ENCODE assay signal across 9 cellular contexts in the genomic region with DNA sequence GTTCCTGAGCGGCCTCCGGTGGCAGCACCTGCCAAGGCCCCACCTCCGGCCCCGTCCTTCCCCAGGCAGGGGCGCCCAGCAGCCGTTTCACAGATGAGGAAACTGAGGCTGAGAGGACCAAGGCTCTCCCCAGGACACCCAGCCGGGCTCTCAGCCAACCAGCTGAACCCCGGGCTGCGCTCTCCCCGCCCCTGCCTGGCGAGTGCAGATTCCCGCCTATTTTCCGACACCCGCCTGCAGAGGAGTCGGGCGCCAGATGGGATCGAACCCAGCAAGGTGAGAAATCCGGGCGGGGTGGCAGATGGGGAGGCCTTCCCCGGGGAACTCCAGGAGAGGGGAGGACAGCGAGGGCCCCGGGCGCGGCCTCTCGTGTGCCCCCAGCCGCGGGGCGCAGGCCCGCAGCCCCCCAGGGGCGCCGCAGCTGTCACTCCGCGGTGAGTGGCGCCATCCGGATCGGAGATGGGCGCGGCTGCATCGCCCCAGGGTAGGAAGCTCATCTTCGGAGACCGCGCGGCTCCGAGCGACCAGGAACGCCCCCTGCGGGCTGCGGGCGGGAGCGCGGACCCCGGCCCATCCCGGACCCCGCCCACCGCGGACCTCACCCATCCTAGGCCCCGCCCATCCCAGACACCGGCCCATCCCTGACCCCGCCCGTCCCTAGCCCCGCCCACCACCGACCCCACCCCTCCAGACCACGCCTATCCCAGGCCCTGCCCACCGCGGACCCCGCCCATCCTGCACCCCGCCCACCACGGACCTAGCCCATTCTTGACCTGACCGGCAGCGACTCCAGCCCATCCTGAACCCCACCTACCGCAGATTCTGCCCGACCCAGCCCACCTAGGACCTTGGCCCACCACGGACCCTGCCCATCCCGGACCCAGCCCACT.
A peak's percentile ranks its signal among the peaks of the same experiment; 100 is the strongest.
DNase-seq lines count a peak whose midpoint lies in the region; ATAC-seq, FAIRE-seq and TF ChIP-seq lines count a peak whose summit lies in the region.
"Had no signal": no experiment of that assay in that cellular context is flagged by ENCODE, and none has a peak within 500 bp of the region (broad histone marks: within the 10 kb centered on the region; RNA-seq: fewer than 3 reads in every experiment).

No MANE protein-coding gene starts in this region.

- no peaks in the 10 kb centered on the region for H3F3A ChIP-seq in MM.1S (ENCODE audit: insufficient read depth, low read length)

- no peak overlapping the region for H3K4me2 ChIP-seq in HepG2 (ENCODE audit: low read depth, low read length)
- no peak overlapping the region for H3K4me2 ChIP-seq in MM.1S (ENCODE audit: low read depth, low read length)

- peaks cover 11% of the 10 kb centered on the region for H3K4me1 ChIP-seq in HepG2 (ENCODE audit: insufficient read depth, low read length)
- no peaks in the 10 kb centered on the region for H3K4me1 ChIP-seq in MM.1S (ENCODE audit: low read length)
- peaks cover 7% of the 10 kb centered on the region for H3K4me1 ChIP-seq in vagina

- H3K79me2 ChIP-seq in HepG2 (ENCODE audit: insufficient read depth, low read length): no peaks in the 10 kb centered on the region
- no peaks in the 10 kb centered on the region for H3K79me2 ChIP-seq in MM.1S (ENCODE audit: low read length)

- POLR2A ChIA-PET in activated CD4-positive, alpha-beta T cell treated with anti-CD3 and anti-CD28 coated beads, Interleukin-2, amount 10 ng/mL, durations not matched to agents 7 days and 5 days (lab: Charles Lee): no interaction called here
- POLR2A ChIA-PET in HepG2 (lab: Yijun Ruan, JAX): no interaction called here

- TF ChIP-seq POLR2A in HepG2 (IDR thresholded peaks at IDR 0.05; ENCODE audit: insufficient read depth in 1 of 2, low read depth in 2 of 2, low read length in 2 of 2) (no peak), vagina (IDR thresholded peaks at IDR 0.05) (no peak)

- peak; percentile 39 for TF ChIP-seq CTCF in HepG2 (CRISPR knock-in tag; IDR thresholded peaks at IDR 0.05)
- no peak for TF ChIP-seq CTCF in MM.1S (IDR thresholded peaks at IDR 0.05; ENCODE audit: low read length)
- TF ChIP-seq CTCF in vagina (IDR thresholded peaks at IDR 0.05): no peak

- H3K27me3 ChIP-seq in MG63 (peaks cover 22% of the 10 kb centered on the region), HepG2 (ENCODE audit: control insufficient read depth in 1 of 2, insufficient read depth in 2 of 2, low read length in 2 of 2) (peaks cover 18 to 65% of the 10 kb centered on the region in 2 experiments; a peak in 4 of 5 replicates), MM.1S (replicated peaks; ENCODE audit: insufficient read depth, low read length) (peaks cover 81% of the 10 kb centered on the region), vagina (no peaks in the 10 kb centered on the region)

- peak; percentile 40; the same call in 1 of the 2 replicates for TF ChIP-seq RAD21 in HepG2 (CRISPR knock-in tag; IDR thresholded peaks at IDR 0.05)

- no peaks in the 10 kb centered on the region for H3K9me2 ChIP-seq in MM.1S (replicated peaks; ENCODE audit: insufficient read depth, low read length)

- no TSS peak for BruUV-seq in HepG2 (replicated peaks; lab: Mats Ljungman, UMichigan)

- no peaks in the 10 kb centered on the region for H3K36me3 Mint-ChIP-seq in activated CD4-positive, alpha-beta T cell treated with anti-CD3 and anti-CD28 coated beads, Interleukin-2, amount 10 ng/mL, durations not matched to agents 7 days and 5 days (ENCODE audit: low read depth)

- intact Hi-C loops in HepG2 (cut with micrococcal nuclease; ENCODE audit: unreplicated experiment): no loop called here
- intact Hi-C loops in vagina (cut with DNase I): no loop called here

- no peak for TF ChIP-seq EP300 in HepG2 (IDR thresholded peaks at IDR 0.05; ENCODE audit: low read depth in 2 of 2, low read length in 2 of 2)
- TF ChIP-seq EP300 in HepG2 (CRISPR knock-in tag; IDR thresholded peaks at IDR 0.05; ENCODE audit: borderline replicate concordance): no peak

- H3K4me3 Mint-ChIP-seq in activated CD4-positive, alpha-beta T cell treated with anti-CD3 and anti-CD28 coated beads, Interleukin-2, amount 10 ng/mL, durations not matched to agents 7 days and 5 days: no peak overlapping the region
- H3K4me3 Mint-ChIP-seq: stimulated activated naive CD8-positive, alpha-beta T cell treated with anti-CD3 and anti-CD28 coated beads, Interleukin-15, Interleukin-2, amounts not matched to agents 100 ng/mL and 50 ng/mL, for 24 hours had no signal

- CTCF ChIA-PET in activated CD4-positive, alpha-beta T cell treated with anti-CD3 and anti-CD28 coated beads, Interleukin-2, amount 10 ng/mL, durations not matched to agents 7 days and 5 days (lab: Charles Lee): no interaction called here
- CTCF ChIA-PET in HepG2 (lab: Yijun Ruan, JAX; ENCODE audit: low intra/inter-chr PET ratio, low total read pairs): no interaction called here

- H3K4me3 ChIP-seq in MG63 (no peak overlapping the region), HepG2 (replicated peaks in 1 of 3; ENCODE audit: insufficient read depth in 1 of 3, low read depth in 2 of 3, low read length in 3 of 3) (no peak overlapping the region), MM.1S (ENCODE audit: low read length) (no peak overlapping the region), vagina (no peak overlapping the region)

- H3K9ac ChIP-seq in HepG2 (ENCODE audit: insufficient read depth, low read depth, low read length) (no peak overlapping the region), MM.1S (ENCODE audit: low read length) (no peak overlapping the region)

- peak; percentile 52 for ATAC-seq in HepG2
- no peak for ATAC-seq in HG02763 (IDR thresholded peaks at IDR 0.05; ENCODE audit: unreplicated experiment)
- no peak for ATAC-seq in GM18502 (IDR thresholded peaks at IDR 0.05; ENCODE audit: poor library complexity, unreplicated experiment)

- in situ Hi-C loops in HepG2 (cut with HindIII; ENCODE audit: extremely low pct_ligation_motif_present, low pct_unique_long_range_greater_than_20kb): no loop called here

- H3K4me1 Mint-ChIP-seq in activated CD4-positive, alpha-beta T cell treated with anti-CD3 and anti-CD28 coated beads, Interleukin-2, amount 10 ng/mL, durations not matched to agents 7 days and 5 days: peaks cover 2% of the 10 kb centered on the region

- no peak overlapping the region for H3K27ac Mint-ChIP-seq in activated CD4-positive, alpha-beta T cell treated with anti-CD3 and anti-CD28 coated beads, Interleukin-2, amount 10 ng/mL, durations not matched to agents 7 days and 5 days
- H3K27ac Mint-ChIP-seq: stimulated activated naive CD8-positive, alpha-beta T cell treated with anti-CD3 and anti-CD28 coated beads, Interleukin-15, Interleukin-2, amounts not matched to agents 100 ng/mL and 50 ng/mL, for 24 hours had no signal

- H3K27me3 Mint-ChIP-seq in activated CD4-positive, alpha-beta T cell treated with anti-CD3 and anti-CD28 coated beads, Interleukin-2, amount 10 ng/mL, durations not matched to agents 7 days and 5 days: peaks cover 16% of the 10 kb centered on the region

- H3K9me3 ChIP-seq in MG63: no peaks in the 10 kb centered on the region
- no peaks in the 10 kb centered on the region for H3K9me3 ChIP-seq in HepG2 (ENCODE audit: low read length)
- H3K9me3 ChIP-seq in MM.1S (replicated peaks; ENCODE audit: insufficient read depth, low read length): no peaks in the 10 kb centered on the region
- no peaks in the 10 kb centered on the region for H3K9me3 ChIP-seq in vagina

- H4K20me1 ChIP-seq in HepG2 (ENCODE audit: insufficient read depth, low read length) (no peaks in the 10 kb centered on the region), MM.1S (ENCODE audit: insufficient read depth, low read length) (no peaks in the 10 kb centered on the region)

- 23% methylated on average over 12 of the region's 74 CpGs for WGBS in HepG2 (ENCODE audit: low lambda C conversion rate)

- no peaks in the 10 kb centered on the region for H3K36me3 ChIP-seq in MG63
- no peaks in the 10 kb centered on the region for H3K36me3 ChIP-seq in HepG2 (replicated peaks in 1 of 2; ENCODE audit: control insufficient read depth in 1 of 2, insufficient read depth in 2 of 2, low read length in 2 of 2)
- no peaks in the 10 kb centered on the region for H3K36me3 ChIP-seq in MM.1S (replicated peaks; ENCODE audit: insufficient read depth, low read length)
- H3K36me3 ChIP-seq in vagina: no peaks in the 10 kb centered on the region

- no peak for FAIRE-seq in HepG2 (lab: Jason Lieb, UNC)

- H3K27ac ChIP-seq in HepG2 (ENCODE audit: extremely low read length, insufficient read depth, low read length) (no peak overlapping the region), MM.1S (ENCODE audit: low read length) (no peak overlapping the region), vagina (no peak overlapping the region)

- peak; percentile 67 for DNase-seq in ELR (ENCODE audit: low read depth)
- DNase-seq in MG63: peak; percentile 30
- peak; percentile 24 for DNase-seq in activated CD4-positive, alpha-beta T cell treated with anti-CD3 and anti-CD28 coated beads, Interleukin-2, amount 10 ng/mL, durations not matched to agents 7 days and 5 days
- peak; percentile 10 for DNase-seq in HepG2 (ENCODE audit: low spot score)
- DNase-seq in MM.1S: no peak
- DNase-seq in vagina (ENCODE audit: extremely low spot score in 2 of 2): no peak

- no peak overlapping the region for H2AFZ ChIP-seq in HepG2 (ENCODE audit: low read length)
- H2AFZ ChIP-seq in MM.1S (ENCODE audit: low read length): no peak overlapping the region

- no peaks in the 10 kb centered on the region for H3K9me3 Mint-ChIP-seq in activated CD4-positive, alpha-beta T cell treated with anti-CD3 and anti-CD28 coated beads, Interleukin-2, amount 10 ng/mL, durations not matched to agents 7 days and 5 days
- H3K9me3 Mint-ChIP-seq: stimulated activated naive CD8-positive, alpha-beta T cell treated with anti-CD3 and anti-CD28 coated beads, Interleukin-15, Interleukin-2, amounts not matched to agents 100 ng/mL and 50 ng/mL, for 24 hours had no signal

TF ChIP-seq in HepG2, 621 proteins besides CTCF, POLR2A, EP300 and RAD21 (continues in another document):
- TF ChIP-seq ZNF263 (CRISPR knock-in tag; IDR thresholded peaks at IDR 0.05) (no peak), ZNF768 (CRISPR knock-in tag; IDR thresholded peaks at IDR 0.05) (no peak), ZSCAN9 (CRISPR knock-in tag; IDR thresholded peaks at IDR 0.05; ENCODE audit: borderline replicate concordance) (no peak), HNRNPK (IDR thresholded peaks at IDR 0.05; ENCODE audit: low read depth, low read length, poor library complexity, severe bottlenecking) (peak; percentile 20)
- TF ChIP-seq, protein P1, sequence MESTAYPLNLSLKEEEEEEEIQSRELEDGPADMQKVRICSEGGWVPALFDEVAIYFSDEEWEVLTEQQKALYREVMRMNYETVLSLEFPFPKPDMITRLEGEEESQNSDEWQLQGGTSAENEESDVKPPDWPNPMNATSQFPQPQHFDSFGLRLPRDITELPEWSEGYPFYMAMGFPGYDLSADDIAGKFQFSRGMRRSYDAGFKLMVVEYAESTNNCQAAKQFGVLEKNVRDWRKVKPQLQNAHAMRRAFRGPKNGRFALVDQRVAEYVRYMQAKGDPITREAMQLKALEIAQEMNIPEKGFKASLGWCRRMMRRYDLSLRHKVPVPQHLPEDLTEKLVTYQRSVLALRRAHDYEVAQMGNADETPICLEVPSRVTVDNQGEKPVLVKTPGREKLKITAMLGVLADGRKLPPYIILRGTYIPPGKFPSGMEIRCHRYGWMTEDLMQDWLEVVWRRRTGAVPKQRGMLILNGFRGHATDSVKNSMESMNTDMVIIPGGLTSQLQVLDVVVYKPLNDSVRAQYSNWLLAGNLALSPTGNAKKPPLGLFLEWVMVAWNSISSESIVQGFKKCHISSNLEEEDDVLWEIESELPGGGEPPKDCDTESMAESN (CRISPR knock-in tag; conservative IDR thresholded peaks at IDR 0.05): no peak

Comparison
In these comparisons a context has a peak if more than half of its experiments do, and no peak if none do; other contexts are left out.
1. DNase-seq: peak in ELR (single experiment), MG63 (single experiment), activated CD4-positive, alpha-beta T cell treated with anti-CD3 and anti-CD28 coated beads, Interleukin-2, amount 10 ng/mL, durations not matched to agents 7 days and 5 days (single experiment) and HepG2 (single experiment); none in MM.1S (single experiment) and vagina (0 of 2).